In the genomic region with DNA sequence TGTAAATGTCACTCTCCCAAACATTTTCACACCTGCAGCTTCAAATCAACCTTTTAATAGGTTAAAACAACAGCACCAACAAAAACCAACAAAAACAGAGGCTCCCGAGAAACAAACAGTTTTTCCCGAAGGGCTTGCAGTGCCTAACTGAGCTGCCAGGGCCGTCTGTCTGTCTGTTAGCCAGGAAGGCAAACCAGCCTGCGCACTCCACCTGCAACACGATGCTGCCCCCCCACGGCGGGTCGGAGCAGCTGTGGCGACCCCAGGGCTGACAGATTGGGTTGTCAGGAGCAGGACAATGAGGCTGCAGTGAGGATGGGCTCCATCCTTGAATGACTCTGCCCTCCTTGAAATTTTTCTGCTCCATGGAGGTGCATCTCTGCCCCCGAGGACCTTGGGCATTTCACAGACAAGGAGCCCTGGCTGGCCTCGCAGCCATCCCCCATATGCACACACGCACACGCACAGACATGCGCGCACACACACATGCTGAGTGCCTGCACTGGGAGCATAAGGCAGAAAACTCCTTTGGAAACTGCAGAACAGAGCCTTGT, we compare ENCODE assay signal across 8 cellular contexts. TPM values are rescaled to one million over a fixed set of nuclear protein-coding genes. Genes with fewer than 3 reads are reported as not detected.
DNase-seq lines count a peak whose midpoint lies in the region; ATAC-seq and TF ChIP-seq lines count a peak whose summit lies in the region.

No MANE protein-coding gene starts in this region.

- H3K27me3 Mint-ChIP-seq in T-helper 17 cell = peaks cover 62% of the 10 kb centered on the region

- peaks cover 2% of the 10 kb centered on the region for H3K27me3 ChIP-seq in brain microvascular endothelial cell (replicated peaks)

- no peak overlapping the region for H3K27ac Mint-ChIP-seq in T-helper 17 cell

- H3K4me1 Mint-ChIP-seq in T-helper 17 cell = peaks cover 4% of the 10 kb centered on the region

- H3K27ac ChIP-seq in brain microvascular endothelial cell = no peak overlapping the region

- no peak overlapping the region for H3K4me3 ChIP-seq in brain microvascular endothelial cell (ENCODE audit: low read depth, low read length)

- DNase-seq in activated CD4-positive, alpha-beta T cell treated with anti-CD3 and anti-CD28 coated beads for 48 hours = peak; percentile 43
- DNase-seq in activated CD4-positive, alpha-beta T cell treated with anti-CD3 and anti-CD28 coated beads, Interleukin-2, amount 50 U/mL, for 1 hour = no peak
- DNase-seq in NCI-H2107 treated with DMSO at 0.1 percent for 48 hours (lab: John Stamatoyannopoulos, UW; ENCODE audit: unreplicated experiment) (peak; percentile 88), brain microvascular endothelial cell (no peak), mucosa of gallbladder (ENCODE audit: low spot score) (peak; percentile 10), superior temporal gyrus (ENCODE audit: extremely low spot score) (no peak), T-helper 17 cell (no peak)

- ATAC-seq in HG03378 (IDR thresholded peaks at IDR 0.05; ENCODE audit: unreplicated experiment) (no peak), T-helper 17 cell (no peak)

- peak; percentile 48 for TF ChIP-seq CTCF in brain microvascular endothelial cell (IDR thresholded peaks at IDR 0.05; ENCODE audit: low read depth, low read length, missing control alignments)

- H3K36me3 ChIP-seq in brain microvascular endothelial cell (replicated peaks) = peaks cover 51% of the 10 kb centered on the region

- in situ Hi-C loops in brain microvascular endothelial cell (cut with HindIII; ENCODE audit: low pct_ligation_motif_present, low sequenced_read_pairs) = no loop called here

- no peaks in the 10 kb centered on the region for H3K9me3 ChIP-seq in T-helper 17 cell (ENCODE audit: control insufficient read depth, low read length, poor library complexity, severe bottlenecking)

- H3K4me3 Mint-ChIP-seq in T-helper 17 cell = no peak overlapping the region

- H3K36me3 Mint-ChIP-seq in T-helper 17 cell (ENCODE audit: low read depth) = peaks cover 3% of the 10 kb centered on the region

RNA-seq across cellular contexts. Expression of gene RTL1, which starts 2.6 kb away (rescaled TPM):
- 0.09 TPM for total RNA-seq in mucosa of gallbladder
- total RNA-seq in T-helper 17 cell = not detected

Comparison
In these comparisons a context has a peak if more than half of its experiments do, and no peak if none do; other contexts are left out.
1. DNase-seq: peak in activated CD4-positive, alpha-beta T cell treated with anti-CD3 and anti-CD28 coated beads for 48 hours (single experiment), NCI-H2107 treated with DMSO at 0.1 percent for 48 hours (single experiment) and mucosa of gallbladder (single experiment); none in activated CD4-positive, alpha-beta T cell treated with anti-CD3 and anti-CD28 coated beads, Interleukin-2, amount 50 U/mL, for 1 hour (single experiment), brain microvascular endothelial cell (single experiment), superior temporal gyrus (single experiment) and T-helper 17 cell (0 of 3).